Comparison of ENCODE assay signal across 8 cellular contexts in genomic region chr6:106799008-106799952, GRCh38.
DNase-seq lines count a peak whose midpoint lies in the region; ATAC-seq and TF ChIP-seq lines count a peak whose summit lies in the region.

No MANE protein-coding gene starts in this region.

- intact Hi-C loops in ovary (cut with DNase I): no loop called here

- H3K27ac ChIP-seq in osteoblast (ENCODE audit: low read depth, low read length) (no peak overlapping the region), ovary (no peak overlapping the region)

- H3K4me1 ChIP-seq in osteoblast (ENCODE audit: insufficient read depth, low read length) (no peaks in the 10 kb centered on the region), ovary (ENCODE audit: insufficient read depth) (no peaks in the 10 kb centered on the region)

- H4K20me1 ChIP-seq in osteoblast (ENCODE audit: insufficient read depth, low read length): no peaks in the 10 kb centered on the region

- peaks cover 36% of the 10 kb centered on the region for H3K27me3 ChIP-seq in osteoblast (ENCODE audit: insufficient read depth, low read length)
- no peaks in the 10 kb centered on the region for H3K27me3 ChIP-seq in ovary

- in situ Hi-C loops in astrocyte of the cerebellum (cut with HindIII; ENCODE audit: low sequenced_read_pairs): no loop called here

- H2AFZ ChIP-seq in osteoblast (ENCODE audit: low read length): no peak overlapping the region

- peak overlapping the region; percentile 10 for H3K4me2 ChIP-seq in osteoblast (ENCODE audit: insufficient read depth, low read length)

- H3K36me3 ChIP-seq in osteoblast (ENCODE audit: insufficient read depth, low read length): no peaks in the 10 kb centered on the region
- H3K36me3 ChIP-seq in ovary: no peaks in the 10 kb centered on the region

- peak; percentile 82 for ATAC-seq in GM19023 (IDR thresholded peaks at IDR 0.05; ENCODE audit: unreplicated experiment)
- peak; percentile 82 for ATAC-seq in HG03342 (IDR thresholded peaks at IDR 0.05; ENCODE audit: unreplicated experiment)

- H3K4me3 ChIP-seq in astrocyte of the cerebellum (ENCODE audit: low read depth, low read length) (no peak overlapping the region), osteoblast (ENCODE audit: insufficient read depth, low read length) (no peak overlapping the region), ovary (no peak overlapping the region)

- no peak for TF ChIP-seq CTCF in astrocyte of the cerebellum (IDR thresholded peaks at IDR 0.05; ENCODE audit: low read depth, low read length, missing control alignments)
- no peak for TF ChIP-seq CTCF in osteoblast (IDR thresholded peaks at IDR 0.05; ENCODE audit: extremely low read depth, low read depth, low read length)
- TF ChIP-seq CTCF in ovary (IDR thresholded peaks at IDR 0.05): no peak

- no peak for TF ChIP-seq EP300 in ovary (IDR thresholded peaks at IDR 0.05)

- 7 to 19% (median 14%) methylated on average over 8 of the region's 8 CpGs for WGBS in ovary, 3 donors

- no peak for TF ChIP-seq POLR2A in ovary (IDR thresholded peaks at IDR 0.05)

- DNase-seq in astrocyte of the cerebellum (ENCODE audit: low read depth) (peak; percentile 43), osteoblast (ENCODE audit: insufficient read length, low spot score, missing footprints) (peak; percentile 84), ovary (no peak), SW 1271 (lab: John Stamatoyannopoulos, UW) (no peak), occipital lobe (lab: John Stamatoyannopoulos, UW) (no peak), pons (ENCODE audit: low spot score) (no peak)

- H3K9me3 ChIP-seq in osteoblast (ENCODE audit: low read depth, low read length) (no peaks in the 10 kb centered on the region), ovary (no peaks in the 10 kb centered on the region)

- H3K79me2 ChIP-seq in osteoblast (ENCODE audit: insufficient read depth, low read length): no peaks in the 10 kb centered on the region

Comparison
In these comparisons a context has a peak if more than half of its experiments do, and no peak if none do; other contexts are left out.
1. DNase-seq: peak in astrocyte of the cerebellum (single experiment) and osteoblast (single experiment); none in ovary (0 of 5), SW 1271 (0 of 2), occipital lobe (single experiment) and pons (single experiment).